ENCODE assay signal across 10 cellular contexts in genomic region chr10:62109532-62110293, GRCh38.
DNase-seq lines count a peak whose midpoint lies in the region; ATAC-seq and TF ChIP-seq lines count a peak whose summit lies in the region.
"Had no signal": no experiment of that assay in that cellular context is flagged by ENCODE, and none has a peak within 500 bp of the region (broad histone marks: within the 10 kb centered on the region; RNA-seq: fewer than 3 reads in every experiment).

No MANE protein-coding gene starts in this region.

- peak overlapping the region; percentile 74 for H3K27ac Mint-ChIP-seq in stimulated activated naive CD8-positive, alpha-beta T cell treated with anti-CD3 and anti-CD28 coated beads, Interleukin-15, Interleukin-2, amounts not matched to agents 100 ng/mL and 50 ng/mL, for 24 hours

- H3K4me1 Mint-ChIP-seq in stimulated activated naive CD8-positive, alpha-beta T cell treated with anti-CD3 and anti-CD28 coated beads, Interleukin-15, Interleukin-2, amounts not matched to agents 100 ng/mL and 50 ng/mL, for 24 hours (ENCODE audit: low read depth): peaks cover 54% of the 10 kb centered on the region

- H3K4me3 Mint-ChIP-seq in stimulated activated naive CD8-positive, alpha-beta T cell treated with anti-CD3 and anti-CD28 coated beads, Interleukin-15, Interleukin-2, amounts not matched to agents 100 ng/mL and 50 ng/mL, for 24 hours: no peak overlapping the region

- H3K36me3 ChIP-seq in upper lobe of right lung: no peaks in the 10 kb centered on the region
- H3K36me3 ChIP-seq: pancreas, thoracic aorta had no signal

- DNase-seq in stimulated activated naive CD8-positive, alpha-beta T cell treated with anti-CD3 and anti-CD28 coated beads, Interleukin-15, Interleukin-2, amounts not matched to agents 100 U/mL and 50 U/mL, for 24 hours: no peak
- peak; percentile 54 for DNase-seq in NOMO-1 treated with dmso at 0.1 percent for 144 hours (lab: John Stamatoyannopoulos, UW; ENCODE audit: unreplicated experiment)
- DNase-seq in upper lobe of right lung: no peak
- DNase-seq in SK-N-DZ (ENCODE audit: low spot score): no peak
- DNase-seq in hippocampal formation (lab: John Stamatoyannopoulos, UW): no peak
- DNase-seq in GOT3 (lab: John Stamatoyannopoulos, UW): no peak
- DNase-seq: pancreas had no signal

- H3K9me3 Mint-ChIP-seq in stimulated activated naive CD8-positive, alpha-beta T cell treated with anti-CD3 and anti-CD28 coated beads, Interleukin-15, Interleukin-2, amounts not matched to agents 100 ng/mL and 50 ng/mL, for 24 hours: no peaks in the 10 kb centered on the region

- TF ChIP-seq CTCF in upper lobe of right lung (IDR thresholded peaks at IDR 0.05): no peak

- H3K27me3 ChIP-seq in upper lobe of right lung: no peaks in the 10 kb centered on the region
- H3K27me3 ChIP-seq: pancreas had no signal

- no peak overlapping the region for H3K27ac ChIP-seq in upper lobe of right lung
- H3K27ac ChIP-seq: pancreas, thoracic aorta had no signal

- no peaks in the 10 kb centered on the region for H3K36me3 Mint-ChIP-seq in stimulated activated naive CD8-positive, alpha-beta T cell treated with anti-CD3 and anti-CD28 coated beads, Interleukin-15, Interleukin-2, amounts not matched to agents 100 ng/mL and 50 ng/mL, for 24 hours (ENCODE audit: low read depth)

- H3K4me3 ChIP-seq in upper lobe of right lung: no peak overlapping the region
- H3K4me3 ChIP-seq: pancreas, thoracic aorta had no signal

- H3K4me1 ChIP-seq in upper lobe of right lung: peaks cover 17% of the 10 kb centered on the region
- H3K4me1 ChIP-seq: pancreas had no signal

- ATAC-seq in stimulated activated naive CD8-positive, alpha-beta T cell treated with anti-CD3 and anti-CD28 coated beads, Interleukin-15, Interleukin-2, amounts not matched to agents 100 U/mL and 50 U/mL, for 24 hours: no peak
- peak; percentile 71 for ATAC-seq in HG02943 (IDR thresholded peaks at IDR 0.05; ENCODE audit: low read depth, unreplicated experiment)
- peak; percentile 66 for ATAC-seq in upper lobe of right lung

- no peaks in the 10 kb centered on the region for H3K9me3 ChIP-seq in upper lobe of right lung
- H3K9me3 ChIP-seq: pancreas, thoracic aorta had no signal

- intact Hi-C loops in upper lobe of right lung (cut with DNase I): no loop called here

- no peaks in the 10 kb centered on the region for H3K27me3 Mint-ChIP-seq in stimulated activated naive CD8-positive, alpha-beta T cell treated with anti-CD3 and anti-CD28 coated beads, Interleukin-15, Interleukin-2, amounts not matched to agents 100 ng/mL and 50 ng/mL, for 24 hours
